In genomic region chr17:67376892-67377726, GRCh38 we compare ENCODE assay signal across 8 cellular contexts. TPM values are rescaled to one million over a fixed set of nuclear protein-coding genes. Genes with fewer than 3 reads are reported as not detected.
DNase-seq lines count a peak whose midpoint lies in the region; ATAC-seq lines count a peak whose summit lies in the region.

PITPNC1 (plus strand) TSS chr17:67377281.

- H3K27ac Mint-ChIP-seq in activated T-helper 1 cell treated with anti-CD3 and anti-CD28 coated beads, Interleukin-12 subunit alpha, Interleukin-12 subunit beta, Interleukin-2, Interleukin-4 antibody, amounts not matched to agents 30 ng/mL and 10 ng/mL and 1 ng/mL, durations not matched to agents 14 hours and 24 hours and 36 hours = peak within 1 kb of the TSS; percentile 84
- H3K27ac Mint-ChIP-seq in naive thymus-derived CD4-positive, alpha-beta T cell = peak within 1 kb of the TSS; percentile 84 to 98 (median 92)
- peak within 1 kb of the TSS; percentile 80 for H3K27ac Mint-ChIP-seq in stimulated activated naive B cell treated with anti-CD40 and anti-IgM and Interleukin-4, amounts not matched to agents 10 μg/mL and 1 μg/mL and 100 μg/mL, for 72 hours

- H3K36me3 ChIP-seq in naive thymus-derived CD4-positive, alpha-beta T cell (ENCODE audit: control insufficient read depth in 2 of 3, insufficient read depth in 3 of 3, low read length in 3 of 3) = peaks cover 0 to 10% (median 0%) of the 10 kb centered on the region in 3 experiments

- CTCF ChIA-PET in naive thymus-derived CD4-positive, alpha-beta T cell (lab: Charles Lee) = interaction anchor here (0.6 to 9.6 kb wide), 14 partner anchors 11 to 598 kb away, joined by 3 to 180 read pairs (median 11); partner anchors contain the start of gene PSMD12

- no peaks in the 10 kb centered on the region for H3K27me3 ChIP-seq in naive thymus-derived CD4-positive, alpha-beta T cell (ENCODE audit: control insufficient read depth in 2 of 2, insufficient read depth in 2 of 2, low read length in 2 of 2)

- POLR2A ChIA-PET in naive thymus-derived CD4-positive, alpha-beta T cell (lab: Charles Lee) = interaction anchor here (0.7 to 10.5 kb wide), 19 partner anchors 10 to 313 kb away, joined by 3 to 176 read pairs (median 7); partner anchors contain the start of gene PSMD12

- intact Hi-C loops in activated T-helper 1 cell treated with anti-CD3 and anti-CD28 coated beads, Interleukin-12 subunit alpha, Interleukin-12 subunit beta, Interleukin-2, Interleukin-4 antibody, amounts not matched to agents 30 ng/mL and 10 ng/mL and 1 ng/mL, durations not matched to agents 14 hours and 24 hours and 36 hours (cut with micrococcal nuclease) = loop anchor here (5.0 kb wide), 1 partner anchor 1950 kb away; the partner anchor contains the start of gene ABCA5
- intact Hi-C loops in naive thymus-derived CD4-positive, alpha-beta T cell (cut with micrococcal nuclease) = loop anchor here (1.0 to 10.0 kb wide), 9 partner anchors 11 to 1172 kb away; partner anchors contain the start of genes BPTF (in 1 of the 2), KPNA2 (in 1 of the 2), PRKAR1A (in 1 of the 2) and PSMD12 (in 1 of the 2)

- ATAC-seq in GM21619 (IDR thresholded peaks at IDR 0.05; ENCODE audit: unreplicated experiment) = peak; percentile 66
- ATAC-seq in naive thymus-derived CD4-positive, alpha-beta T cell = peak; percentile 82
- ATAC-seq in stimulated activated naive B cell treated with anti-CD40 and anti-IgM and Interleukin-4, amounts not matched to agents 10 μg/mL and 1 μg/mL and 100 μg/mL, for 72 hours (replicated peaks) = peak; percentile 79 to 82

- peaks cover 17 to 35% of the 10 kb centered on the region in 2 donors for H3K4me1 ChIP-seq in naive thymus-derived CD4-positive, alpha-beta T cell (ENCODE audit: control insufficient read depth in 2 of 2, insufficient read depth in 2 of 2, low read length in 2 of 2)

- peak within 1 kb of the TSS; percentile 92 for H3K4me3 ChIP-seq in naive thymus-derived CD4-positive, alpha-beta T cell (ENCODE audit: low read length)

- peaks cover 35% of the 10 kb centered on the region for H3K4me1 Mint-ChIP-seq in activated T-helper 1 cell treated with anti-CD3 and anti-CD28 coated beads, Interleukin-12 subunit alpha, Interleukin-12 subunit beta, Interleukin-2, Interleukin-4 antibody, amounts not matched to agents 30 ng/mL and 10 ng/mL and 1 ng/mL, durations not matched to agents 14 hours and 24 hours and 36 hours (ENCODE audit: low read depth)
- peaks cover 26 to 51% (median 40%) of the 10 kb centered on the region in 7 donors for H3K4me1 Mint-ChIP-seq in naive thymus-derived CD4-positive, alpha-beta T cell
- peaks cover 21 to 25% of the 10 kb centered on the region in 2 donors for H3K4me1 Mint-ChIP-seq in stimulated activated naive B cell treated with anti-CD40 and anti-IgM and Interleukin-4, amounts not matched to agents 10 μg/mL and 1 μg/mL and 100 μg/mL, for 72 hours

- peaks cover 2% of the 10 kb centered on the region for H3K27me3 Mint-ChIP-seq in activated T-helper 1 cell treated with anti-CD3 and anti-CD28 coated beads, Interleukin-12 subunit alpha, Interleukin-12 subunit beta, Interleukin-2, Interleukin-4 antibody, amounts not matched to agents 30 ng/mL and 10 ng/mL and 1 ng/mL, durations not matched to agents 14 hours and 24 hours and 36 hours (ENCODE audit: insufficient read depth)
- no peaks in the 10 kb centered on the region for H3K27me3 Mint-ChIP-seq in naive thymus-derived CD4-positive, alpha-beta T cell
- no peaks in the 10 kb centered on the region for H3K27me3 Mint-ChIP-seq in stimulated activated naive B cell treated with anti-CD40 and anti-IgM and Interleukin-4, amounts not matched to agents 10 μg/mL and 1 μg/mL and 100 μg/mL, for 72 hours

- peak within 1 kb of the TSS; percentile 86 for H3K27ac ChIP-seq in naive thymus-derived CD4-positive, alpha-beta T cell (ENCODE audit: low read depth, low read length)

- DNase-seq in DMS53 (lab: John Stamatoyannopoulos, UW) (peak; percentile 94), KBM-7 (peak; percentile 91), RPMI8226 (peak; percentile 91), fibroblast of gingiva (ENCODE audit: low read depth) (peak; percentile 93)
- peak; percentile 81 for DNase-seq in activated T-helper 1 cell treated with anti-CD3 and anti-CD28 coated beads, Interleukin-12 subunit alpha, Interleukin-12 subunit beta, Interleukin-2, Interleukin-4 antibody, amounts not matched to agents 30 ng/mL and 10 ng/mL and 1 ng/mL, durations not matched to agents 14 hours and 24 hours and 36 hours (ENCODE audit: low spot score)
- peak; percentile 79 to 89 (median 88) for DNase-seq in naive thymus-derived CD4-positive, alpha-beta T cell
- DNase-seq in stimulated activated naive B cell treated with anti-CD40 and anti-IgM and Interleukin-4, amounts not matched to agents 10 μg/mL and 1 μg/mL and 100 μg/mL, for 72 hours = peak; percentile 76

- peaks cover 1% of the 10 kb centered on the region for H3K36me3 Mint-ChIP-seq in activated T-helper 1 cell treated with anti-CD3 and anti-CD28 coated beads, Interleukin-12 subunit alpha, Interleukin-12 subunit beta, Interleukin-2, Interleukin-4 antibody, amounts not matched to agents 30 ng/mL and 10 ng/mL and 1 ng/mL, durations not matched to agents 14 hours and 24 hours and 36 hours (ENCODE audit: low read depth)
- peaks cover 0 to 13% (median 6%) of the 10 kb centered on the region in 5 donors for H3K36me3 Mint-ChIP-seq in naive thymus-derived CD4-positive, alpha-beta T cell
- H3K36me3 Mint-ChIP-seq in stimulated activated naive B cell treated with anti-CD40 and anti-IgM and Interleukin-4, amounts not matched to agents 10 μg/mL and 1 μg/mL and 100 μg/mL, for 72 hours = peaks cover 3 to 7% of the 10 kb centered on the region in 2 donors

- no peaks in the 10 kb centered on the region for H3K9me3 Mint-ChIP-seq in activated T-helper 1 cell treated with anti-CD3 and anti-CD28 coated beads, Interleukin-12 subunit alpha, Interleukin-12 subunit beta, Interleukin-2, Interleukin-4 antibody, amounts not matched to agents 30 ng/mL and 10 ng/mL and 1 ng/mL, durations not matched to agents 14 hours and 24 hours and 36 hours
- no peaks in the 10 kb centered on the region for H3K9me3 Mint-ChIP-seq in naive thymus-derived CD4-positive, alpha-beta T cell
- no peaks in the 10 kb centered on the region for H3K9me3 Mint-ChIP-seq in stimulated activated naive B cell treated with anti-CD40 and anti-IgM and Interleukin-4, amounts not matched to agents 10 μg/mL and 1 μg/mL and 100 μg/mL, for 72 hours

- in situ Hi-C loops in KBM-7 (cut with MboI; ENCODE audit: low pct_unique_long_range_greater_than_20kb, low sequenced_read_pairs) = no loop called here

- no peaks in the 10 kb centered on the region for H3K9me3 ChIP-seq in naive thymus-derived CD4-positive, alpha-beta T cell (ENCODE audit: control insufficient read depth in 2 of 3, low read length in 3 of 3)

- peak within 1 kb of the TSS; percentile 88 for H3K4me3 Mint-ChIP-seq in activated T-helper 1 cell treated with anti-CD3 and anti-CD28 coated beads, Interleukin-12 subunit alpha, Interleukin-12 subunit beta, Interleukin-2, Interleukin-4 antibody, amounts not matched to agents 30 ng/mL and 10 ng/mL and 1 ng/mL, durations not matched to agents 14 hours and 24 hours and 36 hours
- H3K4me3 Mint-ChIP-seq in naive thymus-derived CD4-positive, alpha-beta T cell = peak within 1 kb of the TSS; percentile 86 to 99 (median 93)
- peak within 1 kb of the TSS; percentile 92 to 95 for H3K4me3 Mint-ChIP-seq in stimulated activated naive B cell treated with anti-CD40 and anti-IgM and Interleukin-4, amounts not matched to agents 10 μg/mL and 1 μg/mL and 100 μg/mL, for 72 hours

RNA-seq across cellular contexts. Expression of gene PITPNC1, which starts in this region (rescaled TPM):
- total RNA-seq in activated T-helper 1 cell treated with anti-CD3 and anti-CD28 coated beads, Interleukin-12 subunit alpha, Interleukin-12 subunit beta, Interleukin-2, Interleukin-4 antibody, amounts not matched to agents 30 ng/mL and 10 ng/mL and 1 ng/mL, durations not matched to agents 14 hours and 24 hours and 36 hours = 17.7 and 18.3 TPM in 2 replicates
- total RNA-seq in naive thymus-derived CD4-positive, alpha-beta T cell = 100 to 1,000 TPM in 2 of 5 experiments, 10 to 100 TPM in 3; 53.1 to 108 (median 99.6) TPM
- polyA plus RNA-seq in naive thymus-derived CD4-positive, alpha-beta T cell = 100 to 1,000 TPM; 117 to 148 TPM

Comparison
In these comparisons a context has a peak if more than half of its experiments do, and no peak if none do; other contexts are left out.
1. Peak in every context shown above with its lines: DNase-seq, ATAC-seq, H3K4me3 ChIP-seq and H3K27ac ChIP-seq.